8 cellular contexts compared by ENCODE assay signal in genomic region chr7:67302113-67303039, GRCh38.
DNase-seq lines count a peak whose midpoint lies in the region; ATAC-seq, FAIRE-seq and TF ChIP-seq lines count a peak whose summit lies in the region.

No MANE protein-coding gene starts in this region.

- peak; percentile 18 to 86 (median 58) for TF ChIP-seq CTCF in prostate gland (IDR thresholded peaks at IDR 0.05)

- H3K4me3 ChIP-seq in prostate gland, result peak overlapping the region; percentile 77 to 78

- no peaks in the 10 kb centered on the region for H3K4me1 ChIP-seq in prostate gland (replicated peaks)

- no peaks in the 10 kb centered on the region for H3K36me3 ChIP-seq in prostate gland

- ATAC-seq in HG02852 (IDR thresholded peaks at IDR 0.05; ENCODE audit: unreplicated experiment) (peak; percentile 81), left ventricle myocardium superior (peak; percentile 96)

- H3K27ac ChIP-seq in prostate gland, result peak overlapping the region; percentile 91 to 93

- H3K9me3 ChIP-seq in prostate gland, result no peaks in the 10 kb centered on the region

- intact Hi-C loops in left ventricle myocardium superior (cut with micrococcal nuclease) (no loop called here), prostate gland (cut with DNase I) (no loop called here)

- under 1% methylated on average over 69 of the region's 83 CpGs for WGBS in prostate gland

- peak; percentile 88 for FAIRE-seq in GM12892 (lab: Jason Lieb, UNC)
- FAIRE-seq in urothelium cell line (lab: Jason Lieb, UNC), result no peak

- no peaks in the 10 kb centered on the region for H3K27me3 ChIP-seq in prostate gland (replicated peaks; ENCODE audit: insufficient read depth)

- DNase-seq in GM12892 (ENCODE audit: insufficient read length) (peak; percentile 94), NCI-H146 (lab: John Stamatoyannopoulos, UW) (peak; percentile 99), T-helper 1 cell (peak; percentile 91 to 98 (median 97)), amygdala (lab: John Stamatoyannopoulos, UW) (peak; percentile 65 to 99 (median 95)), left ventricle myocardium superior (peak; percentile 98), prostate gland (ENCODE audit: low spot score) (peak; percentile 99), urothelium cell line (ENCODE audit: low spot score) (peak; percentile 98)

- TF ChIP-seq POLR2A in GM12892 (IDR thresholded peaks at IDR 0.05; ENCODE audit: low read depth, low read length), result peak; percentile 94
- peak; percentile 72 for TF ChIP-seq POLR2A in prostate gland (IDR thresholded peaks at IDR 0.05)

Comparison
In these comparisons a context has a peak if more than half of its experiments do, and no peak if none do; other contexts are left out.
1. Peak in every context shown above with its lines: DNase-seq, ATAC-seq, H3K4me3 ChIP-seq and H3K27ac ChIP-seq.